ENCODE assay signal across 26 cellular contexts in genomic region chr2:64005707-64006356, GRCh38.
"Had no signal": no experiment of that assay in that cellular context is flagged by ENCODE, and none has a peak within 500 bp of the region (broad histone marks: within the 10 kb centered on the region; RNA-seq: fewer than 3 reads in every experiment).

No MANE protein-coding gene starts in this region.

- H3K27ac ChIP-seq: neural progenitor cell, ovary, parathyroid adenoma, psoas muscle, right lobe of liver, sigmoid colon, spleen, stomach, thoracic aorta, thyroid gland, tibial nerve, upper lobe of left lung had no signal

- DNase-seq: naive thymus-derived CD4-positive, alpha-beta T cell; natural killer cell; occipital lobe; ovary; psoas muscle; right cardiac atrium; right lobe of liver; sigmoid colon; spleen; stimulated activated CD4-positive, alpha-beta T cell treated with anti-CD3 and anti-CD28 coated beads, Interleukin-12 subunit alpha, Interleukin-12 subunit beta, amount 100 ng/mL, for 4 hours; stimulated activated CD4-positive, alpha-beta T cell treated with anti-CD3 and anti-CD28 coated beads, Interleukin-2, amount 100 ng/mL, for 24 hours; stimulated activated CD4-positive, alpha-beta T cell treated with anti-CD3 and anti-CD28 coated beads, Interleukin-2, amount 100 ng/mL, for 48 hours; stimulated activated CD4-positive, alpha-beta T cell treated with anti-CD3 and anti-CD28 coated beads, Interleukin-4, amount 100 ng/mL, for 24 hours; stimulated activated naive B cell treated with anti-CD40 and anti-IgM and Interleukin-4, amounts not matched to agents 10 μg/mL and 1 μg/mL and 100 μg/mL, for 72 hours; stimulated activated naive CD4-positive, alpha-beta T cell treated with Interleukin-2 at 50 U/mL for 16 hours; stomach; thyroid gland; trophoblast cell; upper lobe of left lung had no signal

- ATAC-seq: naive thymus-derived CD4-positive, alpha-beta T cell; natural killer cell; psoas muscle; right cardiac atrium; right lobe of liver; stimulated activated effector memory CD8-positive, alpha-beta T cell treated with anti-CD3 and anti-CD28 coated beads, Interleukin-12 subunit alpha, Interleukin-12 subunit beta, amount 100 ng/mL, for 72 hours; stimulated activated naive B cell treated with anti-CD40 and anti-IgM and Interleukin-4, amounts not matched to agents 10 μg/mL and 1 μg/mL and 100 μg/mL, for 72 hours had no signal

- H3K36me3 ChIP-seq: neural progenitor cell, ovary, right lobe of liver, sigmoid colon, thoracic aorta, thyroid gland, tibial nerve, upper lobe of left lung had no signal

- FAIRE-seq: urothelium cell line had no signal

- H3K4me3 ChIP-seq: neural progenitor cell, ovary, psoas muscle, right lobe of liver, sigmoid colon, smooth muscle cell, spleen, stomach, thoracic aorta, thyroid gland, tibial nerve, upper lobe of left lung had no signal

- H3K27me3 ChIP-seq: neural progenitor cell, ovary, right lobe of liver, sigmoid colon, spleen, stomach, thyroid gland, tibial nerve, upper lobe of left lung had no signal

- H3K4me1 ChIP-seq: neural progenitor cell, parathyroid adenoma had no signal

- H3K9me3 ChIP-seq: ovary, psoas muscle, right lobe of liver, sigmoid colon, spleen, stomach, thoracic aorta, thyroid gland, tibial nerve, upper lobe of left lung had no signal
